Comparison of ENCODE assay signal across 29 cellular contexts in the genomic region with DNA sequence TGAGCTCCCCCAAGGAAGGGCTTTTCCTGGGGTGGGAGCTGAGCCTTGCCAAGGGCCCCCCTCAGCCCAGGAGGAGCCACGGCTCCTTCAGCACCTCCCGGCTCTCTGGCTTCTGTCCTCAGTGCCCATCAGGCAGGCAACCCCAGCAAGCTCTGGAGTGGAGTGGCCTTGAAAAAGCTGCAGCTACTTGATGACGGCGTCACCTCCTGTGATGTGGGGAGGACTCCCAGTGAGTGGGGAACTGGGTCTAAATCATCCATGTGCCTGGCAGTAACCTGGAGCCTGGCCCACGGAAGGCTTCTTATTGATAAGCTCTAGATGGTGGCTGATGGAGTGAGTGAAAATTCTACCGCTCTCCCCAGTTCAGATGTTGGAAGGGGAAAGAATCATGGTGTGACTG.
"Had no signal": no experiment of that assay in that cellular context is flagged by ENCODE, and none has a peak within 500 bp of the region (broad histone marks: within the 10 kb centered on the region; RNA-seq: fewer than 3 reads in every experiment).

No MANE protein-coding gene starts in this region.

- DNase-seq: activated CD4-positive, alpha-beta memory T cell treated with anti-CD3 and anti-CD28 coated beads for 36 hours; activated CD4-positive, alpha-beta T cell treated with anti-CD3 and anti-CD28 coated beads for 48 hours; activated gamma-delta T cell treated with Interleukin-2 at 50 U/mL for 16 hours; activated naive CD4-positive, alpha-beta T cell treated with anti-CD3 and anti-CD28 coated beads, Interleukin-2, amount 50 U/mL, for 16 hours; activated T-cell treated with anti-CD3 and anti-CD28 coated beads, Interleukin-2, amount 50 U/mL, for 4 hours; amygdala; colonic mucosa; effector memory CD4-positive, alpha-beta T cell; gastrocnemius medialis; left colon; mammary epithelial cell; nucleus accumbens; psoas muscle; stimulated activated CD4-positive, alpha-beta T cell treated with anti-CD3 and anti-CD28 coated beads, Interleukin-1b, Interleukin-23, amount 100 ng/mL, for 48 hours; stimulated activated CD4-positive, alpha-beta T cell treated with anti-CD3 and anti-CD28 coated beads, Interleukin-4, amount 100 ng/mL, for 4 hours; stimulated activated CD8-positive, alpha-beta memory T cell treated with anti-CD3 and anti-CD28 coated beads, Interleukin-4, amount 100 ng/mL, for 48 hours; stomach; T-helper 17 cell; T1000; transverse colon had no signal

- H3K27me3 ChIP-seq: colonic mucosa, vagina had no signal

- H3K79me2 ChIP-seq: hepatocyte, parathyroid adenoma had no signal

- H3K9me3 ChIP-seq: colonic mucosa, gastrocnemius medialis, psoas muscle, stomach, suprapubic skin, transverse colon, vagina had no signal

- H3K4me2 ChIP-seq: hepatocyte, smooth muscle cell had no signal

- H3K27ac ChIP-seq: colonic mucosa, gastrocnemius medialis, hepatocyte, parathyroid adenoma, psoas muscle, stomach, suprapubic skin, transverse colon, vagina, WERI-Rb-1 had no signal

- H3K4me1 ChIP-seq: colonic mucosa, gastrocnemius medialis, parathyroid adenoma, psoas muscle, stomach, suprapubic skin, transverse colon, vagina had no signal

- H2AFZ ChIP-seq: hepatocyte, parathyroid adenoma had no signal

- H3K36me3 ChIP-seq: colonic mucosa, gastrocnemius medialis, stomach, suprapubic skin, transverse colon, vagina, WERI-Rb-1 had no signal

- H3K9ac ChIP-seq: parathyroid adenoma had no signal

- H3K4me3 ChIP-seq: colonic mucosa, gastrocnemius medialis, hepatocyte, psoas muscle, smooth muscle cell, stomach, suprapubic skin, transverse colon, vagina had no signal

- ATAC-seq: activated CD4-positive, CD25-positive, alpha-beta regulatory T cell treated with anti-CD3 and anti-CD28 coated beads, Interleukin-2, amount 50 U/mL, for 24 hours; activated T-cell treated with anti-CD3 and anti-CD28 coated beads, Interleukin-2, amount 50 U/mL, for 4 hours; activated T-helper 17 cell treated with anti-CD3 and anti-CD28 coated beads, Interleukin-2, amount 50 U/mL, for 72 hours; gastrocnemius medialis; left colon; psoas muscle; stimulated activated memory B cell treated with anti-CD40 and anti-IgM and Interleukin-4, amounts not matched to agents 10 μg/mL and 1 μg/mL and 100 μg/mL, for 72 hours; T-helper 17 cell had no signal
